Comparison of ENCODE assay signal across 1 cellular context in genomic region chr15:98809273-98809672, GRCh38.
TF ChIP-seq lines count a peak whose summit lies in the region.

No MANE protein-coding gene starts in this region.

TF ChIP-seq in H1, 55 proteins besides CTCF, POLR2A, EP300 and RAD21:
- TF ChIP-seq KDM4A (IDR thresholded peaks at IDR 0.05; ENCODE audit: low read depth, low read length, severe bottlenecking): no peak
- TF ChIP-seq JUN (IDR thresholded peaks at IDR 0.05; ENCODE audit: low read depth, low read length): no peak
- no peak for TF ChIP-seq SP2 (IDR thresholded peaks at IDR 0.05; ENCODE audit: low read length)
- TF ChIP-seq ASH2L (IDR thresholded peaks at IDR 0.05; ENCODE audit: low read length): no peak
- TF ChIP-seq TEAD4 (IDR thresholded peaks at IDR 0.05; ENCODE audit: low read depth, low read length): no peak
- no peak for TF ChIP-seq ZNF274 (IDR thresholded peaks at IDR 0.05; ENCODE audit: borderline replicate concordance, extremely low read depth, low read length)
- TF ChIP-seq JUND (IDR thresholded peaks at IDR 0.05; ENCODE audit: low read length): no peak
- TF ChIP-seq BACH1 (IDR thresholded peaks at IDR 0.05; ENCODE audit: low read length): no peak
- no peak for TF ChIP-seq HDAC2 (IDR thresholded peaks at IDR 0.05; ENCODE audit: borderline replicate concordance in 1 of 2, low read depth in 2 of 2, low read length in 2 of 2)
- no peak for TF ChIP-seq TCF12 (IDR thresholded peaks at IDR 0.05; ENCODE audit: low read depth, low read length)
- TF ChIP-seq NRF1 (IDR thresholded peaks at IDR 0.05; ENCODE audit: low read depth, low read length): no peak
- TF ChIP-seq E2F6 (IDR thresholded peaks at IDR 0.05): no peak
- TF ChIP-seq SP1 (IDR thresholded peaks at IDR 0.05; ENCODE audit: low read depth, low read length): no peak
- TF ChIP-seq SIX5 (IDR thresholded peaks at IDR 0.05; ENCODE audit: low read depth, low read length): no peak
- no peak for TF ChIP-seq POU5F1 (IDR thresholded peaks at IDR 0.05; ENCODE audit: low read depth, low read length)
- no peak for TF ChIP-seq CEBPB (IDR thresholded peaks at IDR 0.05; ENCODE audit: low read depth, low read length)
TF ChIP-seq in H1: peak in this region for 0.
